Comparison of ENCODE assay signal across 8 cellular contexts in the genomic region with DNA sequence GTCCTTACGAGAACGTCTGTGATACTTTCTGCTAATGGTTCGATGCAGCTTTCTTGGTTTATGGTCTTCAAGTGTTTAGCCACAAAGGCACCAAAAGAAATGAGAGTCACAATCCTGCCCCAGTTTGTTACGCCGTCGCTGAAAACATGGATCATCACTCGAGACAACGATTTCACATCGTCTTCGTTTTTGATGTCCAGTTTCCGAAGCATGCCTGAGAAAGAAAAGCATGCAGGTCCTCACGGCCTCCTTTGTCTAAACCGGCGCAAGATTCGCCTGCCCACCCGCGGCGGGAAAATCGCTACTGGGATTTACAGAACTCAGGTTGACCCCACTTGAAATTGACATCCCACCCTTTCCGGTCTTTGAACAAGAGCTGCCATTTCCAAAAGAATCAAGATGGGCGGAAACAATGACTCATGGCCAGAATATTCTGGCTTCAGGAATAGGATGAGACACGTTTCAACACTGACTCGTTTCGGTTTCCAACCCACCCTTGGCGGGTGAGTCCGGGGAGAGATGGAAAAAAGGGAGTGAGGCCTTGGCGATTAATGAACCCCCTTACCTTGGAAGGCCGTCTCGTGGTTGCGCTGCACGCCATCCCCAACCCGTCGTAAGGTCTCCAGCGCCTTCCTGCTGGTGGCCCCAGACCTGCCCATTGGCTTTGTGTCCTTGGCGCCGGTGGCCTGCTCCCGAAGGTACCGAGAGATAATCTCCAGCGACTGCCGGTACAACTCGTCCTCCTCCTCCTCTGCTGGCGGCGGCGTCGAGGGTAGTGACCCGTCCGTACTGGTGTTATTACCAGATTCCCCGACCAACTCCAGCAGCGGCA. TPM values are rescaled to one million over a fixed set of nuclear protein-coding genes. Genes with fewer than 3 reads are reported as not detected.
DNase-seq lines count a peak whose midpoint lies in the region; ATAC-seq and TF ChIP-seq lines count a peak whose summit lies in the region.

No MANE protein-coding gene starts in this region.

- DNase-seq in DMS 273 treated with DMSO at 0.1 percent for 48 hours (lab: John Stamatoyannopoulos, UW): peak; percentile 98
- peak; percentile 61 for DNase-seq in OCI-M1 (lab: John Stamatoyannopoulos, UW)
- peak; percentile 49 for DNase-seq in left ventricle myocardium inferior
- no peak for DNase-seq in progenitor cell of endocrine pancreas (ENCODE audit: low spot score, unreplicated experiment)
- DNase-seq in omental fat pad (ENCODE audit: low spot score): no peak

- peak; percentile 7 for ATAC-seq in HG03097 (IDR thresholded peaks at IDR 0.05; ENCODE audit: low FRiP score, unreplicated experiment)
- ATAC-seq in omental fat pad (ENCODE audit: low FRiP score): no peak
- ATAC-seq in HG02870 (IDR thresholded peaks at IDR 0.05; ENCODE audit: unreplicated experiment): no peak

- peaks cover 54% of the 10 kb centered on the region for H3K36me3 ChIP-seq in left ventricle myocardium inferior

- TF ChIP-seq CTCF in left ventricle myocardium inferior (IDR thresholded peaks at IDR 0.05; ENCODE audit: borderline replicate concordance) (no peak), progenitor cell of endocrine pancreas (IDR thresholded peaks at IDR 0.05; ENCODE audit: unreplicated experiment) (no peak), omental fat pad (IDR thresholded peaks at IDR 0.05) (no peak)

- intact Hi-C loops in left ventricle myocardium inferior (cut with micrococcal nuclease): loop anchor here (5.0 kb wide), 1 partner anchor 44 kb away; no protein-coding TSS in a partner anchor

- no peaks in the 10 kb centered on the region for H3K27me3 Mint-ChIP-seq in progenitor cell of endocrine pancreas

- peak overlapping the region; percentile 95 for H3K4me3 Mint-ChIP-seq in progenitor cell of endocrine pancreas (ENCODE audit: low read depth)

- H3K4me3 ChIP-seq in left ventricle myocardium inferior: peak overlapping the region; percentile 81

- 0% methylated on average over 49 of the region's 49 CpGs for WGBS in adipose tissue, 3 donors

- H3K27ac ChIP-seq in adipose tissue (ENCODE audit: low read depth, low read length): peak overlapping the region; percentile 98
- peak overlapping the region; percentile 96 for H3K27ac ChIP-seq in left ventricle myocardium inferior (replicated peaks)

- peaks cover 43% of the 10 kb centered on the region for H3K36me3 Mint-ChIP-seq in progenitor cell of endocrine pancreas (ENCODE audit: insufficient read depth)

- no peaks in the 10 kb centered on the region for H3K27me3 ChIP-seq in left ventricle myocardium inferior (ENCODE audit: low read depth)

- no peaks in the 10 kb centered on the region for H3K9me3 Mint-ChIP-seq in progenitor cell of endocrine pancreas (ENCODE audit: low read depth)

- peaks cover 64% of the 10 kb centered on the region for H3K4me1 ChIP-seq in left ventricle myocardium inferior

- peak overlapping the region; percentile 100 for H3K27ac Mint-ChIP-seq in progenitor cell of endocrine pancreas

- H3K9me3 ChIP-seq in left ventricle myocardium inferior (replicated peaks): no peaks in the 10 kb centered on the region

- peaks cover 35% of the 10 kb centered on the region for H3K4me1 Mint-ChIP-seq in progenitor cell of endocrine pancreas (ENCODE audit: low read depth)

RNA-seq across cellular contexts. Expression of a gene that starts 0.9 kb away (rescaled TPM):
- 100 to 1,000 TPM in 2 of 3 donors, 10 to 100 TPM in 1; 98.6 to 386 (median 314) TPM for polyA plus RNA-seq in adipose tissue
- total RNA-seq in left ventricle myocardium inferior (97.0 TPM), progenitor cell of endocrine pancreas (204 and 212 TPM in 2 replicates), omental fat pad (100 to 1,000 TPM; 505 to 845 (median 657) TPM)

RNA-seq across cellular contexts. Expression of a gene that starts 29.3 kb away (rescaled TPM):
- 10 to 100 TPM; 12.1 to 66.1 (median 56.0) TPM for polyA plus RNA-seq in adipose tissue
- total RNA-seq in left ventricle myocardium inferior (46.3 TPM), progenitor cell of endocrine pancreas (5.5 and 6.9 TPM in 2 replicates), omental fat pad (10 to 100 TPM; 33.7 to 46.6 (median 39.9) TPM)

RNA-seq across cellular contexts. Expression of a gene that starts 50.9 kb away (rescaled TPM):
- polyA plus RNA-seq in adipose tissue: 100 to 1,000 TPM in 2 of 3 donors, 10 to 100 TPM in 1; 49.0 to 133 (median 107) TPM
- total RNA-seq in left ventricle myocardium inferior (129 TPM), progenitor cell of endocrine pancreas (164 and 169 TPM in 2 replicates), omental fat pad (100 to 1,000 TPM; 115 to 179 (median 155) TPM)

Comparison
In these comparisons a context has a peak if more than half of its experiments do, and no peak if none do; other contexts are left out.
1. DNase-seq: peak in DMS 273 treated with DMSO at 0.1 percent for 48 hours (single experiment), OCI-M1 (single experiment) and left ventricle myocardium inferior (single experiment); none in progenitor cell of endocrine pancreas (single experiment) and omental fat pad (single experiment).